ENCODE assay signal across 8 cellular contexts in genomic region chr5:123423278-123424149, GRCh38. TPM values are rescaled to one million over a fixed set of nuclear protein-coding genes. Genes with fewer than 3 reads are reported as not detected.
A peak's percentile ranks its signal among the peaks of the same experiment; 100 is the strongest.
DNase-seq lines count a peak whose midpoint lies in the region; ATAC-seq and TF ChIP-seq lines count a peak whose summit lies in the region.

Gene CEP120, minus strand, starts transcription at chr5:123423403. Its CDS starts 405 bp downstream, at chr5:123422998.

- no peaks in the 10 kb centered on the region for H3K27me3 Mint-ChIP-seq in activated T-cell treated with anti-CD3 and anti-CD28 coated beads, Interleukin-2, amount 50 U/mL, for 4 hours (ENCODE audit: low read depth)

- CTCF ChIA-PET in Panc1 (lab: Charles Lee): interaction anchor here (0.5 to 1.8 kb wide), 5 partner anchors 18 to 1046 kb away, joined by 3 to 9 read pairs (median 4); no protein-coding TSS in a partner anchor

- H3K9me3 Mint-ChIP-seq in activated T-cell treated with anti-CD3 and anti-CD28 coated beads, Interleukin-2, amount 50 U/mL, for 4 hours: peaks cover 3% of the 10 kb centered on the region

- in situ Hi-C loops in KBM-7 (cut with MboI; ENCODE audit: low pct_unique_long_range_greater_than_20kb, low sequenced_read_pairs) (no loop called here), Panc1 (cut with HindIII; ENCODE audit: low pct_unique_long_range_greater_than_20kb, low sequenced_read_pairs) (no loop called here)

- H3K9ac ChIP-seq in muscle layer of colon (ENCODE audit: low read length): peak within 1 kb of the TSS; percentile 68

- H3K27ac ChIP-seq in Panc1 (ENCODE audit: low read length) (peak within 1 kb of the TSS; percentile 97), muscle layer of colon (ENCODE audit: low read depth, low read length) (peak within 1 kb of the TSS; percentile 67)

- peaks cover 32% of the 10 kb centered on the region for H3K4me1 Mint-ChIP-seq in activated T-cell treated with anti-CD3 and anti-CD28 coated beads, Interleukin-2, amount 50 U/mL, for 4 hours (ENCODE audit: low read depth)

- ATAC-seq in GM21717 (IDR thresholded peaks at IDR 0.05; ENCODE audit: unreplicated experiment): peak; percentile 99
- peak; percentile 99 for ATAC-seq in Panc1
- peak; percentile 95 to 97 for ATAC-seq in activated T-cell treated with anti-CD3 and anti-CD28 coated beads, Interleukin-2, amount 50 U/mL, for 4 hours
- ATAC-seq in esophagus mucosa: peak; percentile 100

- DNase-seq in DMS79 treated with DMSO at 0.1 percent for 48 hours (lab: John Stamatoyannopoulos, UW) (peak; percentile 87), KBM-7 (peak; percentile 99), Panc1 (ENCODE audit: low read depth, low spot score) (peak; percentile 98)
- peak; percentile 95 for DNase-seq in activated T-cell treated with anti-CD3 and anti-CD28 coated beads, Interleukin-2, amount 50 U/mL, for 4 hours
- DNase-seq in stimulated activated CD8-positive, alpha-beta memory T cell treated with anti-CD3 and anti-CD28 coated beads, Interleukin-7, amount 100 ng/mL, for 24 hours (ENCODE audit: low read depth): peak; percentile 92

- intact Hi-C loops in Panc1 (cut with micrococcal nuclease; ENCODE audit: unreplicated experiment): loop anchor here (1.0 to 10.0 kb wide), 3 partner anchors 89 to 191 kb away; partner anchors contain the start of gene CSNK1G3

- H3K36me3 Mint-ChIP-seq in activated T-cell treated with anti-CD3 and anti-CD28 coated beads, Interleukin-2, amount 50 U/mL, for 4 hours (ENCODE audit: insufficient read depth): peaks cover 8% of the 10 kb centered on the region

- peak; percentile 92 for TF ChIP-seq CTCF in Panc1 (IDR thresholded peaks at IDR 0.05)

- H3K9me3 ChIP-seq in Panc1 (ENCODE audit: control insufficient read depth, insufficient read depth, low read depth, low read length) (no peaks in the 10 kb centered on the region), muscle layer of colon (ENCODE audit: low read length) (no peaks in the 10 kb centered on the region)

- H3K4me3 ChIP-seq in Panc1 (ENCODE audit: low read depth in 2 of 2, low read length in 2 of 2) (peak within 1 kb of the TSS; percentile 94 to 97), muscle layer of colon (ENCODE audit: low read depth in 1 of 2, low read length in 2 of 2) (peak within 1 kb of the TSS; percentile 79 to 94)

- POLR2A ChIA-PET in Panc1 (lab: Charles Lee): interaction anchor here (0.5 to 0.7 kb wide), 2 partner anchors 87 to 112 kb away, joined by 3 to 9 read pairs; no protein-coding TSS in a partner anchor

- no peaks in the 10 kb centered on the region; the same call in 1 of the 2 replicates for H3K36me3 ChIP-seq in Panc1 (ENCODE audit: control insufficient read depth, insufficient read depth, low read length)
- peaks cover under 1% of the 10 kb centered on the region for H3K36me3 ChIP-seq in muscle layer of colon (ENCODE audit: insufficient read depth, low read length)

- H3K27me3 ChIP-seq in Panc1 (ENCODE audit: control insufficient read depth, insufficient read depth, low read length): no peaks in the 10 kb centered on the region
- H3K27me3 ChIP-seq in muscle layer of colon (ENCODE audit: control insufficient read depth in 1 of 2, insufficient read depth in 2 of 2, low read length in 2 of 2): no peaks in the 10 kb centered on the region

- H3K4me3 Mint-ChIP-seq in activated T-cell treated with anti-CD3 and anti-CD28 coated beads, Interleukin-2, amount 50 U/mL, for 4 hours: no peak within 1 kb of the TSS

- H3K4me1 ChIP-seq in Panc1 (ENCODE audit: control insufficient read depth, insufficient read depth, low read length) (peaks cover 19% of the 10 kb centered on the region), muscle layer of colon (ENCODE audit: insufficient read depth, low read length) (peaks cover 7% of the 10 kb centered on the region)

- no TSS peak for BruUV-seq in Panc1 (replicated peaks; lab: Mats Ljungman, UMichigan)

RNA-seq across cellular contexts. Expression of gene CEP120, which starts in this region (rescaled TPM):
- total RNA-seq in Panc1 (2021; ENCODE audit: unreplicated experiment): 20.1 TPM
- 8.4 TPM for polyA plus RNA-seq in Panc1 (2012; ENCODE audit: insufficient read length)
- total RNA-seq in activated T-cell treated with anti-CD3 and anti-CD28 coated beads, Interleukin-2, amount 50 U/mL, for 4 hours: 10 to 100 TPM; 18.0 to 20.6 (median 18.1) TPM
- 9.5 TPM for total RNA-seq in esophagus mucosa

Comparison
In these comparisons a context has a peak if more than half of its experiments do, and no peak if none do; other contexts are left out.
1. Peak in every context shown above with its lines: DNase-seq, ATAC-seq, H3K4me3 ChIP-seq and H3K27ac ChIP-seq.